ENCODE assay signal across 24 cellular contexts in the genomic region with DNA sequence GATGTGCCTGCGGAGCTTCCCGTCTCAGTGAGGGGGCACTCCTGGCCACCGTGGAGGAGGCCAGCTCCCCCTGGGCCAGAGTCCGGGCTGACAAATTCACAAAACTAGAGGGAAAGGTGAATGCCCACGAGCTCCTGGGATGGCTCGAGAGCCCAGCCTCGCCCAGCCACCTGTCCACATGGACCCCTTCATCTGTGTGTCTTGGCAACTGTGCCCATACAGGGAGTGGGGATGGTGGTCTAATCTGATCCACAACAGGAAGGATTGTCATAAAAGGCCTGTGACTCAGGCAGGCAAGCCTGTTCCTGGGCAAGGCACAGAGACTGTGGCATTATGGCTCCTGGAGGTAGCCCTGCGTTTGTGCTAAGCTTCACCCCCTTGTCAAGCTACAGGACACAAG. TPM values are rescaled to one million over a fixed set of nuclear protein-coding genes. Genes with fewer than 3 reads are reported as not detected.
DNase-seq lines count a peak whose midpoint lies in the region; ATAC-seq, FAIRE-seq and TF ChIP-seq lines count a peak whose summit lies in the region.
"Had no signal": no experiment of that assay in that cellular context is flagged by ENCODE, and none has a peak within 500 bp of the region (broad histone marks: within the 10 kb centered on the region; RNA-seq: fewer than 3 reads in every experiment).

No MANE protein-coding gene starts in this region.

- CTCF ChIA-PET in mammary epithelial cell (lab: Charles Lee; ENCODE audit: low non-redundant PET) = no interaction called here

- H3K27ac ChIP-seq in breast epithelium = peak overlapping the region; percentile 71 to 81
- no peak overlapping the region for H3K27ac ChIP-seq in mammary epithelial cell (ENCODE audit: insufficient read depth, low read depth, low read length)
- H3K27ac ChIP-seq in gastroesophageal sphincter = peak overlapping the region in 3 of 4 donors; percentile 69 to 71 (median 70)
- H3K27ac ChIP-seq in osteoblast (ENCODE audit: low read depth, low read length) = peak overlapping the region; percentile 78
- H3K27ac ChIP-seq in small intestine (ENCODE audit: low read depth in 1 of 2, low read length in 1 of 2) = peak overlapping the region in 1 of 2 donors; percentile 3
- H3K27ac ChIP-seq: 22Rv1, epithelial cell of prostate had no signal

- no peak for TF ChIP-seq EP300 in gastroesophageal sphincter (IDR thresholded peaks at IDR 0.05)

- FAIRE-seq in small intestine (lab: Jason Lieb, UNC) = no peak
- FAIRE-seq: pancreas had no signal

- H3K9ac ChIP-seq in mammary epithelial cell (ENCODE audit: insufficient read depth, low read length) = no peak overlapping the region

- in situ Hi-C loops in mammary epithelial cell (cut with MboI; ENCODE audit: low sequenced_read_pairs in 2 of 2) = no loop called here

- H3K36me3 ChIP-seq in breast epithelium = peaks cover 6% of the 10 kb centered on the region
- H3K36me3 ChIP-seq in mammary epithelial cell (ENCODE audit: insufficient read depth, low read length) = peaks cover under 1% of the 10 kb centered on the region
- H3K36me3 ChIP-seq in gastroesophageal sphincter = peaks cover 0 to 82% of the 10 kb centered on the region in 2 donors
- H3K36me3 ChIP-seq in osteoblast (ENCODE audit: insufficient read depth, low read length) = peaks cover 67% of the 10 kb centered on the region
- peaks cover 9 to 30% of the 10 kb centered on the region in 2 donors for H3K36me3 ChIP-seq in small intestine (ENCODE audit: control insufficient read depth in 2 of 2, insufficient read depth in 2 of 2, low read length in 2 of 2)

- no peak for DNase-seq in breast epithelium (ENCODE audit: low spot score in 2 of 2)
- DNase-seq in mammary epithelial cell = no peak
- no peak for DNase-seq in osteoblast (ENCODE audit: insufficient read length, low spot score, missing footprints)
- no peak for DNase-seq in foreskin melanocyte
- no peak for DNase-seq in NCI-H526 (lab: John Stamatoyannopoulos, UW)
- DNase-seq in kidney tubule cell (ENCODE audit: low spot score) = no peak
- no peak for DNase-seq in small intestine
- DNase-seq: activated CD4-positive, alpha-beta T cell treated with anti-CD3 and anti-CD28 coated beads, Interleukin-2, amount 10 ng/mL, durations not matched to agents 24 days and 14 days; activated T-cell treated with anti-CD3 and anti-CD28 coated beads, Interleukin-2, amount 50 U/mL, for 4 hours; CD4-positive, CD25-positive, alpha-beta regulatory T cell; DMS153; GOT3; heart right ventricle; Kasumi-1; left colon; naive thymus-derived CD4-positive, alpha-beta T cell; NCI-H2171; NCI-H510A treated with DMSO at 0.1 percent for 48 hours; stimulated activated CD4-positive, alpha-beta T cell treated with anti-CD3 and anti-CD28 coated beads, Interleukin-2, amount 100 ng/mL, for 48 hours had no signal

- TF ChIP-seq POLR2A in breast epithelium (IDR thresholded peaks at IDR 0.05) (no peak), gastroesophageal sphincter (IDR thresholded peaks at IDR 0.05) (no peak)

- no peaks in the 10 kb centered on the region for H4K20me1 ChIP-seq in mammary epithelial cell (ENCODE audit: insufficient read depth, low read length)
- H4K20me1 ChIP-seq in osteoblast (ENCODE audit: insufficient read depth, low read length) = peaks cover 28% of the 10 kb centered on the region

- H3K79me2 ChIP-seq in mammary epithelial cell (ENCODE audit: insufficient read depth, low read length) = peaks cover 32% of the 10 kb centered on the region
- H3K79me2 ChIP-seq in osteoblast (ENCODE audit: insufficient read depth, low read length) = peaks cover 33% of the 10 kb centered on the region

- intact Hi-C loops in breast epithelium (cut with DNase I; ENCODE audit: low total_unique reads) = no loop called here
- intact Hi-C loops in mammary epithelial cell (cut with micrococcal nuclease) = no loop called here

- BruUV-seq in mammary epithelial cell (replicated peaks; lab: Mats Ljungman, UMichigan) = no TSS peak

- H3K4me2 ChIP-seq in mammary epithelial cell (ENCODE audit: insufficient read depth, low read depth, low read length) (no peak overlapping the region), osteoblast (ENCODE audit: insufficient read depth, low read length) (no peak overlapping the region)

- H2AFZ ChIP-seq in mammary epithelial cell (ENCODE audit: low read depth, low read length) (no peak overlapping the region), osteoblast (ENCODE audit: low read length) (no peak overlapping the region)

- 95% methylated on average over 6 of the region's 8 CpGs for WGBS in mammary epithelial cell (ENCODE audit: low coverage, missing lambda C conversion rate)
- WGBS in gastroesophageal sphincter (ENCODE audit: low coverage in 1 of 2), 2 donors = 50% methylated on average over 2 of the region's 8 CpGs; no CpG with 5 or more reads in 1 of the 2 donors
- WGBS in small intestine, 3 donors = 84 to 89% (median 88%) methylated on average over 8 of the region's 8 CpGs

- H3K4me1 ChIP-seq in breast epithelium (no peaks in the 10 kb centered on the region), mammary epithelial cell (ENCODE audit: insufficient read depth, low read length) (no peaks in the 10 kb centered on the region), gastroesophageal sphincter (peaks cover 0 to 58% (median 27%) of the 10 kb centered on the region in 3 donors), osteoblast (ENCODE audit: insufficient read depth, low read length) (peaks cover 17% of the 10 kb centered on the region), small intestine (ENCODE audit: control insufficient read depth in 2 of 2, insufficient read depth in 1 of 2, low read depth in 1 of 2, low read length in 1 of 2) (no peaks in the 10 kb centered on the region)

- ATAC-seq in gastroesophageal sphincter = no peak
- ATAC-seq: activated T-cell treated with anti-CD3 and anti-CD28 coated beads, Interleukin-2, amount 50 U/mL, for 4 hours; left colon; naive thymus-derived CD4-positive, alpha-beta T cell; pancreas had no signal

- H3K9me3 ChIP-seq in breast epithelium (no peaks in the 10 kb centered on the region), mammary epithelial cell (replicated peaks; ENCODE audit: insufficient read depth, low read length) (no peaks in the 10 kb centered on the region), gastroesophageal sphincter (no peaks in the 10 kb centered on the region), osteoblast (ENCODE audit: low read depth, low read length) (no peaks in the 10 kb centered on the region), small intestine (ENCODE audit: control insufficient read depth, low read depth) (no peaks in the 10 kb centered on the region)
- H3K9me3 ChIP-seq: heart right ventricle, pancreas, right atrium auricular region had no signal

- H3K4me3 ChIP-seq in breast epithelium (no peak overlapping the region), mammary epithelial cell (replicated peaks in 1 of 3; ENCODE audit: insufficient read depth in 1 of 3, low read depth in 2 of 3, low read length in 3 of 3) (no peak overlapping the region), gastroesophageal sphincter (no peak overlapping the region), osteoblast (ENCODE audit: insufficient read depth, low read length) (no peak overlapping the region), small intestine (ENCODE audit: low read depth in 1 of 2, low read length in 2 of 2) (no peak overlapping the region)
- H3K4me3 ChIP-seq: heart right ventricle, pancreas, right atrium auricular region had no signal

- TF ChIP-seq CTCF in breast epithelium (IDR thresholded peaks at IDR 0.05) = no peak
- no peak for TF ChIP-seq CTCF in mammary epithelial cell (conservative IDR thresholded peaks at IDR 0.05 in 1 of 2, IDR thresholded peaks at IDR 0.05 in 1 of 2; ENCODE audit: extremely low read depth in 1 of 2, insufficient read depth in 1 of 2, low read depth in 1 of 2, low read length in 2 of 2)
- TF ChIP-seq CTCF in gastroesophageal sphincter (IDR thresholded peaks at IDR 0.05) = no peak
- no peak for TF ChIP-seq CTCF in osteoblast (IDR thresholded peaks at IDR 0.05; ENCODE audit: extremely low read depth, low read depth, low read length)

- dilution Hi-C loops in mammary epithelial cell (cut with HindIII; ENCODE audit: low sequenced_read_pairs) = loop anchor here (5.0 kb wide), 1 partner anchor 33 kb away; no protein-coding TSS in a partner anchor

- H3K27me3 ChIP-seq in breast epithelium = no peaks in the 10 kb centered on the region
- no peaks in the 10 kb centered on the region for H3K27me3 ChIP-seq in mammary epithelial cell (ENCODE audit: insufficient read depth, low read length)
- H3K27me3 ChIP-seq in gastroesophageal sphincter = no peaks in the 10 kb centered on the region
- H3K27me3 ChIP-seq in osteoblast (ENCODE audit: insufficient read depth, low read length) = no peaks in the 10 kb centered on the region
- H3K27me3 ChIP-seq in small intestine (ENCODE audit: control insufficient read depth in 2 of 2, insufficient read depth in 2 of 2, low read length in 2 of 2) = no peaks in the 10 kb centered on the region
- H3K27me3 ChIP-seq: heart right ventricle, pancreas, right atrium auricular region had no signal

RNA-seq across cellular contexts. Expression of a gene that starts 19.9 kb away (rescaled TPM):
- total RNA-seq in breast epithelium (10 to 100 TPM in 2 of 3 donors, 1 to 10 TPM in 1; 9.4 to 19.0 (median 16.4) TPM), mammary epithelial cell (10 to 100 TPM in 1 of 2 donors, 1 to 10 TPM in 1; 9.0 to 15.0 TPM), gastroesophageal sphincter (10 to 100 TPM in 3 of 4 donors, 1 to 10 TPM in 1; 10.0 to 19.6 (median 15.2) TPM), osteoblast (10.6 and 18.1 TPM in 2 replicates)
- polyA plus RNA-seq in mammary epithelial cell (8.8 TPM), small intestine (10 to 100 TPM in 2 of 3 donors, 1 to 10 TPM in 1; 8.7 to 22.7 (median 13.2) TPM)
- 1.7 TPM for polyA minus RNA-seq in mammary epithelial cell

RNA-seq across cellular contexts. Expression of a gene that starts 29.3 kb away (rescaled TPM):
- total RNA-seq in breast epithelium (10 to 100 TPM in 1 of 3 donors, 1 to 10 TPM in 2; 6.1 to 11.8 (median 9.2) TPM), mammary epithelial cell (1 to 10 TPM; 3.4 to 7.3 TPM), gastroesophageal sphincter (1 to 10 TPM; 5.0 to 9.3 (median 8.0) TPM), osteoblast (12.3 and 12.7 TPM in 2 replicates)
- polyA plus RNA-seq in mammary epithelial cell (1.2 TPM), small intestine (1 to 10 TPM; 1.1 to 3.3 (median 2.2) TPM)
- 1.4 TPM for polyA minus RNA-seq in mammary epithelial cell

RNA-seq across cellular contexts. Expression of a gene that starts 30.4 kb away (rescaled TPM):
- total RNA-seq in breast epithelium (100 to 1,000 TPM; 186 to 278 (median 186) TPM), mammary epithelial cell (100 to 1,000 TPM; 223 to 257 TPM), gastroesophageal sphincter (100 to 1,000 TPM; 244 to 299 (median 265) TPM), osteoblast (235 and 265 TPM in 2 replicates)
- polyA plus RNA-seq in mammary epithelial cell (522 TPM), small intestine (100 to 1,000 TPM; 428 to 576 (median 523) TPM)
- 25.0 TPM for polyA minus RNA-seq in mammary epithelial cell

RNA-seq across cellular contexts. Expression of a gene that starts 43.9 kb away (rescaled TPM):
- 10 to 100 TPM; 54.4 to 66.2 (median 64.9) TPM for total RNA-seq in breast epithelium
- 10 to 100 TPM; 41.0 to 73.9 TPM for total RNA-seq in mammary epithelial cell
- polyA plus RNA-seq in mammary epithelial cell = 62.7 TPM
- polyA minus RNA-seq in mammary epithelial cell = 116 TPM
- 100 to 1,000 TPM in 2 of 4 donors, 10 to 100 TPM in 2; 87.0 to 125 (median 104) TPM for total RNA-seq in gastroesophageal sphincter
- total RNA-seq in osteoblast = 40.5 and 42.1 TPM in 2 replicates
- 10 to 100 TPM; 23.0 to 43.1 (median 33.5) TPM for polyA plus RNA-seq in small intestine
